8 cellular contexts compared by ENCODE assay signal in genomic region chr1:41726899-41727748, GRCh38.
DNase-seq lines count a peak whose midpoint lies in the region; ATAC-seq and TF ChIP-seq lines count a peak whose summit lies in the region.

No MANE protein-coding gene starts in this region.

- no peak overlapping the region for H3K9ac ChIP-seq in smooth muscle cell (ENCODE audit: low read depth)

- TF ChIP-seq POLR2A in esophagus muscularis mucosa (IDR thresholded peaks at IDR 0.05; ENCODE audit: low read depth), result no peak

- peak overlapping the region in 6 of 7 donors; percentile 66 to 91 (median 78) for H3K4me3 Mint-ChIP-seq in CD8-positive, alpha-beta memory T cell

- H3K79me2 ChIP-seq in smooth muscle cell (ENCODE audit: low read depth), result no peaks in the 10 kb centered on the region

- POLR2A ChIA-PET in CD8-positive, alpha-beta memory T cell (lab: Charles Lee), result no interaction called here

- H3K27me3 ChIP-seq in CD8-positive, alpha-beta memory T cell (ENCODE audit: insufficient read depth, low read length, poor library complexity, severe bottlenecking), result no peaks in the 10 kb centered on the region
- H3K27me3 ChIP-seq in smooth muscle cell (ENCODE audit: low read depth) (no peaks in the 10 kb centered on the region), esophagus muscularis mucosa (no peaks in the 10 kb centered on the region)

- intact Hi-C loops in esophagus muscularis mucosa (cut with DNase I), result no loop called here

- H3K27me3 Mint-ChIP-seq in CD8-positive, alpha-beta memory T cell, result peaks cover 0 to 2% of the 10 kb centered on the region in 2 donors

- no peaks in the 10 kb centered on the region for H4K20me1 ChIP-seq in smooth muscle cell (ENCODE audit: low read depth)

- no peaks in the 10 kb centered on the region for H3K9me3 Mint-ChIP-seq in CD8-positive, alpha-beta memory T cell
- peaks cover 0 to 5% of the 10 kb centered on the region in 2 donors for H3K9me3 Mint-ChIP-seq in activated naive CD4-positive, alpha-beta T cell treated with anti-CD3 and anti-CD28 coated beads, Interleukin-2, amount 50 U/mL, for 72 hours

- H3K4me2 ChIP-seq in smooth muscle cell, result no peak overlapping the region

- H3K36me3 Mint-ChIP-seq in CD8-positive, alpha-beta memory T cell, result no peaks in the 10 kb centered on the region
- peaks cover 0 to 7% of the 10 kb centered on the region in 2 donors for H3K36me3 Mint-ChIP-seq in activated naive CD4-positive, alpha-beta T cell treated with anti-CD3 and anti-CD28 coated beads, Interleukin-2, amount 50 U/mL, for 72 hours

- H3K4me1 ChIP-seq in CD8-positive, alpha-beta memory T cell (ENCODE audit: insufficient read depth, low read length), result peaks cover 34% of the 10 kb centered on the region
- H3K4me1 ChIP-seq in smooth muscle cell (ENCODE audit: low read depth) (no peaks in the 10 kb centered on the region), esophagus muscularis mucosa (peaks cover 26 to 39% (median 32%) of the 10 kb centered on the region in 4 donors)

- H3F3A ChIP-seq in smooth muscle cell (ENCODE audit: low read depth), result no peaks in the 10 kb centered on the region

- H3K27ac Mint-ChIP-seq in CD8-positive, alpha-beta memory T cell, result peak overlapping the region in 6 of 8 donors; percentile 64 to 95 (median 74)
- H3K27ac Mint-ChIP-seq in activated naive CD4-positive, alpha-beta T cell treated with anti-CD3 and anti-CD28 coated beads, Interleukin-2, amount 50 U/mL, for 72 hours, result peak overlapping the region; percentile 43 to 76

- peaks cover 41 to 42% (median 42%) of the 10 kb centered on the region in 3 donors for H3K4me1 Mint-ChIP-seq in CD8-positive, alpha-beta memory T cell

- H3K36me3 ChIP-seq in CD8-positive, alpha-beta memory T cell (ENCODE audit: insufficient read depth, low read length), result no peaks in the 10 kb centered on the region
- H3K36me3 ChIP-seq in smooth muscle cell (ENCODE audit: low read depth) (no peaks in the 10 kb centered on the region), esophagus muscularis mucosa (no peaks in the 10 kb centered on the region)

- 89% methylated on average over 23 of the region's 24 CpGs for WGBS in smooth muscle cell (ENCODE audit: low lambda C conversion rate)
- WGBS in esophagus muscularis mucosa, result 76% methylated on average over 23 of the region's 24 CpGs

- H3K27ac ChIP-seq in CD8-positive, alpha-beta memory T cell (ENCODE audit: low read depth, low read length), result no peak overlapping the region
- H3K27ac ChIP-seq in smooth muscle cell (ENCODE audit: low read depth), result no peak overlapping the region
- H3K27ac ChIP-seq in esophagus muscularis mucosa (replicated peaks in 1 of 4), result peak overlapping the region in 1 of 4 donors; percentile 20

- ATAC-seq in GM19452 (IDR thresholded peaks at IDR 0.05; ENCODE audit: unreplicated experiment), result peak; percentile 33
- ATAC-seq in activated naive CD4-positive, alpha-beta T cell treated with anti-CD3 and anti-CD28 coated beads, Interleukin-2, amount 50 U/mL, for 72 hours, result peak in 1 of 2 donors; percentile 25

- H3K9me3 ChIP-seq in CD8-positive, alpha-beta memory T cell (ENCODE audit: low read length), result no peaks in the 10 kb centered on the region
- H3K9me3 ChIP-seq in smooth muscle cell (replicated peaks; ENCODE audit: low read depth) (no peaks in the 10 kb centered on the region), esophagus muscularis mucosa (no peaks in the 10 kb centered on the region)

- no peak for TF ChIP-seq EP300 in esophagus muscularis mucosa (IDR thresholded peaks at IDR 0.05)

- TF ChIP-seq CTCF in smooth muscle cell (IDR thresholded peaks at IDR 0.05; ENCODE audit: borderline replicate concordance, insufficient read depth, poor library complexity, severe bottlenecking), result no peak
- TF ChIP-seq CTCF in esophagus muscularis mucosa (IDR thresholded peaks at IDR 0.05), result no peak

- no peak for DNase-seq in CD8-positive, alpha-beta memory T cell
- DNase-seq in MV-4-11 (lab: John Stamatoyannopoulos, UW) (peak; percentile 98), midbrain (lab: John Stamatoyannopoulos, UW) (peak; percentile 27), NCI-H1436 treated with DMSO at 0.1 percent for 48 hours (lab: John Stamatoyannopoulos, UW) (no peak), smooth muscle cell (lab: John Stamatoyannopoulos, UW; ENCODE audit: unreplicated experiment) (no peak), esophagus muscularis mucosa (ENCODE audit: extremely low spot score) (no peak)
- no peak for DNase-seq in activated naive CD4-positive, alpha-beta T cell treated with anti-CD3 and anti-CD28 coated beads, Interleukin-2, amount 50 U/mL, for 72 hours (ENCODE audit: low spot score in 2 of 2)

- H2AFZ ChIP-seq in smooth muscle cell (ENCODE audit: low read depth), result no peak overlapping the region

- CTCF ChIA-PET in CD8-positive, alpha-beta memory T cell (lab: Charles Lee), result interaction anchor here (0.9 kb wide), 1 partner anchor 153 kb away, joined by 3 read pairs; no protein-coding TSS in a partner anchor

- H3K4me3 ChIP-seq in CD8-positive, alpha-beta memory T cell (ENCODE audit: low read length), result no peak overlapping the region
- H3K4me3 ChIP-seq in smooth muscle cell (no peak overlapping the region), esophagus muscularis mucosa (no peak overlapping the region)

Comparison
In these comparisons a context has a peak if more than half of its experiments do, and no peak if none do; other contexts are left out.
1. DNase-seq: peak in MV-4-11 (single experiment) and midbrain (single experiment); none in CD8-positive, alpha-beta memory T cell (0 of 5), activated naive CD4-positive, alpha-beta T cell treated with anti-CD3 and anti-CD28 coated beads, Interleukin-2, amount 50 U/mL, for 72 hours (0 of 2), NCI-H1436 treated with DMSO at 0.1 percent for 48 hours (single experiment), smooth muscle cell (single experiment) and esophagus muscularis mucosa (single experiment).